In genomic region chrX:2185341-2186082, GRCh38 we compare ENCODE assay signal across 28 cellular contexts.
"Had no signal": no experiment of that assay in that cellular context is flagged by ENCODE, and none has a peak within 500 bp of the region (broad histone marks: within the 10 kb centered on the region; RNA-seq: fewer than 3 reads in every experiment).

No MANE protein-coding gene starts in this region.

- H3K36me3 ChIP-seq: brain microvascular endothelial cell, cardiac muscle cell, MG63 had no signal

- H3K4me3 Mint-ChIP-seq: activated CD8-positive, alpha-beta memory T cell treated with anti-CD3 and anti-CD28 coated beads, Interleukin-2, amount 10 ng/mL, durations not matched to agents 7 days and 5 days; activated naive CD4-positive, alpha-beta T cell treated with anti-CD3 and anti-CD28 coated beads for 36 hours; activated naive CD8-positive, alpha-beta T cell; activated T-cell treated with anti-CD3 and anti-CD28 coated beads, Interleukin-2, amount 50 U/mL, for 24 hours; activated T-helper 1 cell treated with anti-CD3 and anti-CD28 coated beads, Interleukin-12 subunit alpha, Interleukin-12 subunit beta, Interleukin-2, Interleukin-4 antibody, amounts not matched to agents 30 ng/mL and 10 ng/mL and 1 ng/mL, durations not matched to agents 14 hours and 24 hours and 36 hours; T-cell had no signal

- H3K27ac Mint-ChIP-seq: activated CD8-positive, alpha-beta memory T cell treated with anti-CD3 and anti-CD28 coated beads, Interleukin-2, amount 10 ng/mL, durations not matched to agents 7 days and 5 days; activated naive CD4-positive, alpha-beta T cell treated with anti-CD3 and anti-CD28 coated beads for 36 hours; activated naive CD8-positive, alpha-beta T cell; activated T-cell treated with anti-CD3 and anti-CD28 coated beads, Interleukin-2, amount 50 U/mL, for 24 hours; activated T-helper 1 cell treated with anti-CD3 and anti-CD28 coated beads, Interleukin-12 subunit alpha, Interleukin-12 subunit beta, Interleukin-2, Interleukin-4 antibody, amounts not matched to agents 30 ng/mL and 10 ng/mL and 1 ng/mL, durations not matched to agents 14 hours and 24 hours and 36 hours; T-cell had no signal

- H3K4me1 Mint-ChIP-seq: activated CD8-positive, alpha-beta memory T cell treated with anti-CD3 and anti-CD28 coated beads, Interleukin-2, amount 10 ng/mL, durations not matched to agents 7 days and 5 days; T-cell had no signal

- ATAC-seq: activated CD4-positive, CD25-positive, alpha-beta regulatory T cell treated with anti-CD3 and anti-CD28 coated beads, Interleukin-2, amount 50 U/mL, for 24 hours; activated CD8-positive, alpha-beta memory T cell treated with anti-CD3 and anti-CD28 coated beads, Interleukin-2, amount 10 ng/mL, durations not matched to agents 7 days and 5 days; Panc1; Right ventricle myocardium inferior; T-cell had no signal

- H3K27me3 Mint-ChIP-seq: activated CD8-positive, alpha-beta memory T cell treated with anti-CD3 and anti-CD28 coated beads, Interleukin-2, amount 10 ng/mL, durations not matched to agents 7 days and 5 days; activated naive CD8-positive, alpha-beta T cell; activated T-cell treated with anti-CD3 and anti-CD28 coated beads, Interleukin-2, amount 50 U/mL, for 24 hours; T-cell had no signal

- DNase-seq: activated CD4-positive, alpha-beta T cell treated with anti-CD3 and anti-CD28 coated beads for 4 hours; activated CD4-positive, alpha-beta T cell treated with anti-CD3 and anti-CD28 coated beads, Interleukin-2, amount 50 U/mL, for 48 hours; activated CD8-positive, alpha-beta memory T cell treated with anti-CD3 and anti-CD28 coated beads, Interleukin-2, amount 10 ng/mL, durations not matched to agents 7 days and 5 days; activated effector memory CD4-positive, alpha-beta T cell treated with Interleukin-2 at 50 U/mL for 16 hours; activated naive CD4-positive, alpha-beta T cell treated with anti-CD3 and anti-CD28 coated beads for 36 hours; activated T-cell treated with anti-CD3 and anti-CD28 coated beads, Interleukin-2, amount 50 U/mL, for 24 hours; amygdala; brain microvascular endothelial cell; MG63; MV-4-11; NCI-H1105; NCI-H1436 treated with DMSO at 0.1 percent for 48 hours; NCI-H187; NCI-H2081; NCI-H446; NCI-H524; OCI-M1; RPMI8226; T-cell; T-helper 2 cell had no signal

- H3K4me3 ChIP-seq: cardiac muscle cell, MG63, SK-N-MC had no signal

- H3K27me3 ChIP-seq: brain microvascular endothelial cell, cardiac muscle cell, MG63 had no signal

- H3K27ac ChIP-seq: brain microvascular endothelial cell, cardiac muscle cell, SK-N-MC, VCaP had no signal
